ENCODE assay signal across 19 cellular contexts in the genomic region with DNA sequence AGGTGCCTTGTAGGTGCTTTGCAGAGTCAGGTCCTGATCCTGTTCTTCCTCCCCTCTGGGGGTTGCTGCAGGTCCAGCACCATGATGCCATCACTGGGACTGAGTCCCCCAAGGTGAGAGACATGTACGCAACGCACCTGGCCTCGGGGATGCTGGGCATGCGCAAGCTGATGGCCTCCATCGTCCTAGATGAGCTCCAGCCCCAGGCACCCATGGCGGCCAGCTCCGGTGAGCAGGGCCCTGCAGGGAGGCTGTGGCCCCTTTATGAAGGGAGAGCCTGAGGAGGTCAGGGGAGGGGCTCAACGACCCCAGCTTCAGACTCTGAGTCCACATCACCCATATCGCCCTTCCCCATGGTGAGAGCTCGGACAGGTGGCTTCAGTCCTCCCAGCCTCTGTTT. TPM values are rescaled to one million over a fixed set of nuclear protein-coding genes. Genes with fewer than 3 reads are reported as not detected.
DNase-seq lines count a peak whose midpoint lies in the region; ATAC-seq, FAIRE-seq and TF ChIP-seq lines count a peak whose summit lies in the region.
"Had no signal": no experiment of that assay in that cellular context is flagged by ENCODE, and none has a peak within 500 bp of the region (broad histone marks: within the 10 kb centered on the region; RNA-seq: fewer than 3 reads in every experiment).

No MANE protein-coding gene starts in this region.

- TF ChIP-seq CTCF in HepG2 (CRISPR knock-in tag; IDR thresholded peaks at IDR 0.05) (no peak), right lobe of liver (IDR thresholded peaks at IDR 0.05) (no peak), bronchial epithelial cell (IDR thresholded peaks at IDR 0.05; ENCODE audit: insufficient read depth, low read length, severe bottlenecking) (no peak)

- H3K9ac ChIP-seq in HepG2 (ENCODE audit: insufficient read depth, low read depth, low read length) (no peak overlapping the region), neuronal stem cell (ENCODE audit: low read depth, low read length, poor library complexity) (peak overlapping the region; percentile 30)

- POLR2A ChIA-PET in HepG2 (lab: Yijun Ruan, JAX): no interaction called here

- H3K27me3 ChIP-seq in HepG2 (ENCODE audit: control insufficient read depth in 1 of 2, insufficient read depth in 2 of 2, low read length in 2 of 2) (no peaks in the 10 kb centered on the region), right lobe of liver (no peaks in the 10 kb centered on the region), bronchial epithelial cell (ENCODE audit: control insufficient read depth, insufficient read depth, low read length) (no peaks in the 10 kb centered on the region), neuronal stem cell (ENCODE audit: control insufficient read depth in 3 of 3, insufficient read depth in 3 of 3, low read depth in 1 of 3, low read length in 3 of 3) (no peaks in the 10 kb centered on the region)

- CTCF ChIA-PET in HepG2 (lab: Yijun Ruan, JAX; ENCODE audit: low intra/inter-chr PET ratio, low total read pairs): no interaction called here

- no peak for DNase-seq in HepG2 (ENCODE audit: low spot score)
- DNase-seq in right lobe of liver: no peak
- DNase-seq in bronchial epithelial cell (ENCODE audit: low read depth): no peak
- DNase-seq in neuronal stem cell (ENCODE audit: low spot score): no peak
- no peak for DNase-seq in activated naive CD8-positive, alpha-beta T cell treated with anti-CD3 and anti-CD28 coated beads, Interleukin-2, amount 50 U/mL, for 24 hours
- DNase-seq in COLO668 (lab: John Stamatoyannopoulos, UW; ENCODE audit: unreplicated experiment): no peak
- DNase-seq in amygdala (lab: John Stamatoyannopoulos, UW): no peak
- DNase-seq: AML-193; CD8-positive, alpha-beta T cell; COR-L47; DMS 273 treated with DMSO at 0.1 percent for 48 hours; HCEC 1CT had no signal

- no peak overlapping the region for H3K4me3 ChIP-seq in HepG2 (replicated peaks in 1 of 3; ENCODE audit: insufficient read depth in 1 of 3, low read depth in 2 of 3, low read length in 3 of 3)
- H3K4me3 ChIP-seq in right lobe of liver: no peak overlapping the region
- H3K4me3 ChIP-seq in bronchial epithelial cell (ENCODE audit: low read depth, low read length): no peak overlapping the region
- no peak overlapping the region for H3K4me3 ChIP-seq in neuronal stem cell (ENCODE audit: low read length in 2 of 2)
- H3K4me3 ChIP-seq: A549, GM23338 had no signal

- no peak overlapping the region for H2BK12ac ChIP-seq in neuronal stem cell (ENCODE audit: low read length)

- no TSS peak for BruUV-seq in HepG2 (replicated peaks; lab: Mats Ljungman, UMichigan)

- H3K4me3 Mint-ChIP-seq in activated naive CD8-positive, alpha-beta T cell treated with anti-CD3 and anti-CD28 coated beads, Interleukin-2, amount 50 U/mL, for 24 hours: no peak overlapping the region
- H3K4me3 Mint-ChIP-seq: CD8-positive, alpha-beta T cell; GM23338 had no signal

- no peaks in the 10 kb centered on the region for H4K20me1 ChIP-seq in HepG2 (ENCODE audit: insufficient read depth, low read length)

- H3K4me1 ChIP-seq in HepG2 (ENCODE audit: insufficient read depth, low read length) (peaks cover 20% of the 10 kb centered on the region), right lobe of liver (no peaks in the 10 kb centered on the region), neuronal stem cell (ENCODE audit: control insufficient read depth in 2 of 2, insufficient read depth in 1 of 2, low read depth in 1 of 2, low read length in 2 of 2) (no peaks in the 10 kb centered on the region)
- H3K4me1 ChIP-seq: A549 had no signal

- no peak overlapping the region for H2BK120ac ChIP-seq in neuronal stem cell (ENCODE audit: low read depth, low read length)

- H3K27me3 Mint-ChIP-seq in activated naive CD8-positive, alpha-beta T cell treated with anti-CD3 and anti-CD28 coated beads, Interleukin-2, amount 50 U/mL, for 24 hours: no peaks in the 10 kb centered on the region

- no peak for TF ChIP-seq RAD21 in HepG2 (CRISPR knock-in tag; IDR thresholded peaks at IDR 0.05)

- no peak overlapping the region for H2BK15ac ChIP-seq in neuronal stem cell (ENCODE audit: low read length)

- H3K9me3 ChIP-seq in HepG2 (ENCODE audit: low read length) (no peaks in the 10 kb centered on the region), right lobe of liver (no peaks in the 10 kb centered on the region), neuronal stem cell (replicated peaks in 1 of 2; ENCODE audit: control insufficient read depth in 2 of 2, insufficient read depth in 1 of 2, low read depth in 1 of 2, low read length in 2 of 2) (no peaks in the 10 kb centered on the region)
- H3K9me3 ChIP-seq: A549 had no signal

- H3K4me2 ChIP-seq in HepG2 (ENCODE audit: low read depth, low read length) (no peak overlapping the region), neuronal stem cell (ENCODE audit: insufficient read depth, low read length, poor library complexity, severe bottlenecking) (peak overlapping the region; percentile 19)
- H3K4me2 ChIP-seq: A549, GM23338 had no signal

- no peak overlapping the region for H4K91ac ChIP-seq in neuronal stem cell (ENCODE audit: low read depth, low read length, poor library complexity)

- H3K36me3 Mint-ChIP-seq in activated naive CD8-positive, alpha-beta T cell treated with anti-CD3 and anti-CD28 coated beads, Interleukin-2, amount 50 U/mL, for 24 hours (ENCODE audit: low read depth): peaks cover 16% of the 10 kb centered on the region

- no peaks in the 10 kb centered on the region for H3K79me1 ChIP-seq in neuronal stem cell (ENCODE audit: low read depth, low read length)

- H3K23ac ChIP-seq in neuronal stem cell (ENCODE audit: low read depth, low read length, poor library complexity): peak overlapping the region; percentile 71

- 58% methylated on average over 2 of the region's 10 CpGs for WGBS in HepG2 (ENCODE audit: low lambda C conversion rate)
- 100% methylated on average over 1 of the region's 10 CpGs for WGBS in right lobe of liver (ENCODE audit: insufficient coverage, low coverage, low lambda C conversion rate, missing lambda C conversion rate)
- no CpG with 5 or more reads among the region's 10 CpGs for WGBS in neuronal stem cell (ENCODE audit: extremely low coverage in 2 of 2, insufficient read length in 2 of 2, insufficient replicate concordance in 1 of 2), 2 donors

- no peaks in the 10 kb centered on the region for H3K9me3 Mint-ChIP-seq in activated naive CD8-positive, alpha-beta T cell treated with anti-CD3 and anti-CD28 coated beads, Interleukin-2, amount 50 U/mL, for 24 hours
- H3K9me3 Mint-ChIP-seq: CD8-positive, alpha-beta T cell; GM23338 had no signal

- H3K18ac ChIP-seq in neuronal stem cell (ENCODE audit: low read length): peak overlapping the region; percentile 37

- ATAC-seq in HepG2: no peak
- ATAC-seq in right lobe of liver: no peak
- ATAC-seq in activated naive CD8-positive, alpha-beta T cell treated with anti-CD3 and anti-CD28 coated beads, Interleukin-2, amount 50 U/mL, for 24 hours: no peak
- ATAC-seq: A549; CD8-positive, alpha-beta T cell; GM23338 had no signal

- H3K36me3 ChIP-seq in HepG2 (replicated peaks in 1 of 2; ENCODE audit: control insufficient read depth in 1 of 2, insufficient read depth in 2 of 2, low read length in 2 of 2) (no peaks in the 10 kb centered on the region; a peak in 1 of 5 replicates), right lobe of liver (peaks cover 0 to 19% (median 4%) of the 10 kb centered on the region in 4 donors), bronchial epithelial cell (ENCODE audit: control insufficient read depth, insufficient read depth, low read length) (peaks cover 6% of the 10 kb centered on the region), neuronal stem cell (replicated peaks in 1 of 2; ENCODE audit: control insufficient read depth in 2 of 2, insufficient read depth in 2 of 2, low read length in 2 of 2) (peaks cover 0 to 3% of the 10 kb centered on the region in 2 donors)

- no peak overlapping the region for H2AFZ ChIP-seq in HepG2 (ENCODE audit: low read length)
- H2AFZ ChIP-seq in neuronal stem cell (ENCODE audit: low read length): no peak overlapping the region
- H2AFZ ChIP-seq: GM23338 had no signal

- H3K4me1 Mint-ChIP-seq in activated naive CD8-positive, alpha-beta T cell treated with anti-CD3 and anti-CD28 coated beads, Interleukin-2, amount 50 U/mL, for 24 hours: no peaks in the 10 kb centered on the region
- H3K4me1 Mint-ChIP-seq: GM23338 had no signal

- H2BK5ac ChIP-seq in neuronal stem cell (ENCODE audit: low read length): no peak overlapping the region

- intact Hi-C loops in HepG2 (cut with micrococcal nuclease; ENCODE audit: unreplicated experiment): no loop called here
- intact Hi-C loops in right lobe of liver (cut with DNase I): no loop called here

- no peak overlapping the region for H3K4ac ChIP-seq in neuronal stem cell (ENCODE audit: low read length)

- H3K79me2 ChIP-seq in HepG2 (ENCODE audit: insufficient read depth, low read length): no peaks in the 10 kb centered on the region

- TF ChIP-seq EP300 in HepG2 (IDR thresholded peaks at IDR 0.05; ENCODE audit: low read depth in 2 of 2, low read length in 2 of 2): no peak
- TF ChIP-seq EP300 in HepG2 (CRISPR knock-in tag; IDR thresholded peaks at IDR 0.05; ENCODE audit: borderline replicate concordance): no peak

- H2AK5ac ChIP-seq in neuronal stem cell (ENCODE audit: low read depth, low read length): peak overlapping the region; percentile 25

- no peak for FAIRE-seq in HepG2 (lab: Jason Lieb, UNC)
- FAIRE-seq in bronchial epithelial cell (lab: Jason Lieb, UNC): peak; percentile 81
- FAIRE-seq: A549, G401.6, GM12892, GM18507, H54 had no signal

- H3K27ac Mint-ChIP-seq in activated naive CD8-positive, alpha-beta T cell treated with anti-CD3 and anti-CD28 coated beads, Interleukin-2, amount 50 U/mL, for 24 hours: no peak overlapping the region
- H3K27ac Mint-ChIP-seq: CD8-positive, alpha-beta T cell; GM23338 had no signal

- in situ Hi-C loops in HepG2 (cut with HindIII; ENCODE audit: extremely low pct_ligation_motif_present, low pct_unique_long_range_greater_than_20kb): no loop called here

- TF ChIP-seq POLR2A in HepG2 (IDR thresholded peaks at IDR 0.05; ENCODE audit: insufficient read depth in 1 of 2, low read depth in 2 of 2, low read length in 2 of 2) (no peak), right lobe of liver (IDR thresholded peaks at IDR 0.05) (no peak)

- peak overlapping the region; percentile 25 for H3K14ac ChIP-seq in neuronal stem cell (ENCODE audit: low read length)

- H4K8ac ChIP-seq in neuronal stem cell (ENCODE audit: low read depth, low read length): no peak overlapping the region

- H3K27ac ChIP-seq in HepG2 (ENCODE audit: extremely low read length, insufficient read depth, low read length) (no peak overlapping the region), right lobe of liver (no peak overlapping the region), neuronal stem cell (replicated peaks; ENCODE audit: low read length) (no peak overlapping the region)
- H3K27ac ChIP-seq: 22Rv1, A549 had no signal

RNA-seq across cellular contexts. Expression of gene MAN2B2, which starts 23.1 kb away (rescaled TPM):
- total RNA-seq in HepG2 (2016; rRNA removed; fragmentation: Illumina TruSeq; extraction: Trizol): 2.8 and 5.4 TPM in 2 replicates
- 0.62 and 0.71 TPM in 2 replicates for total RNA-seq in HepG2 (2016; cell fraction: cytosol; rRNA removed; fragmentation: Illumina TruSeq; extraction: Trizol; ENCODE audit: low read depth)
- total RNA-seq in HepG2 (2016; cell fraction: insoluble cytoplasmic fraction; rRNA removed; fragmentation: Illumina TruSeq; extraction: Trizol): 2.0 and 5.4 TPM in 2 replicates
- total RNA-seq in HepG2 (2016; cell fraction: membrane; rRNA removed; fragmentation: Illumina TruSeq; extraction: Trizol): 1.1 and 1.2 TPM in 2 replicates
- total RNA-seq in HepG2 (2016; cell fraction: nucleus; rRNA removed; fragmentation: Illumina TruSeq; extraction: Trizol): 6.3 and 8.0 TPM in 2 replicates
- 4.8 and 6.4 TPM in 2 replicates for polyA plus RNA-seq in HepG2 (2011; rRNA removed)
- polyA plus RNA-seq in HepG2 (2011; cell fraction: cytosol; rRNA removed): 4.7 and 6.1 TPM in 2 replicates
- polyA plus RNA-seq in HepG2 (2011; cell fraction: nucleus; rRNA removed): 14.1 and 16.0 TPM in 2 replicates
- 4.4 and 4.5 TPM in 2 replicates for polyA plus RNA-seq in HepG2 (2012)
- 0.44 TPM in 2 replicates for polyA plus RNA-seq in HepG2 (2016; cell fraction: cytosol; fragmentation: Illumina TruSeq; extraction: Trizol; ENCODE audit: low read depth)
- 2.4 and 3.0 TPM in 2 replicates for polyA plus RNA-seq in HepG2 (2016; cell fraction: insoluble cytoplasmic fraction; fragmentation: Illumina TruSeq; extraction: Trizol; ENCODE audit: low read depth)
- 0.70 and 0.92 TPM in 2 replicates for polyA plus RNA-seq in HepG2 (2016; cell fraction: membrane; fragmentation: Illumina TruSeq; extraction: Trizol; ENCODE audit: low read depth)
- polyA plus RNA-seq in HepG2 (2016; cell fraction: nucleus; fragmentation: Illumina TruSeq; extraction: Trizol; ENCODE audit: insufficient read depth, low read depth): 14.4 and 14.5 TPM in 2 replicates
- 9.0 and 18.8 TPM in 2 replicates for polyA minus RNA-seq in HepG2 (2011; rRNA and poly(A)+ RNA removed; ENCODE audit: low replicate concordance)
- polyA minus RNA-seq in HepG2 (2011; cell fraction: cytosol; rRNA and poly(A)+ RNA removed): 7.6 and 8.0 TPM in 2 replicates
- polyA minus RNA-seq in HepG2 (2011; cell fraction: nucleus; rRNA and poly(A)+ RNA removed): 5.0 and 6.2 TPM in 2 replicates
- total RNA-seq in right lobe of liver: 10 to 100 TPM; 22.3 to 34.1 (median 27.5) TPM
- 4.7 and 8.3 TPM in 2 replicates for total RNA-seq in bronchial epithelial cell
- 3.9 TPM for polyA plus RNA-seq in neuronal stem cell (2013, experiment 1 of 2)
- 4.0 TPM for polyA plus RNA-seq in neuronal stem cell (2013, experiment 2 of 2)

RNA-seq across cellular contexts. Expression of gene MRFAP1, which starts 42.4 kb away (rescaled TPM):
- total RNA-seq in HepG2 (2016; rRNA removed; fragmentation: Illumina TruSeq; extraction: Trizol) (158 and 254 TPM in 2 replicates), right lobe of liver (100 to 1,000 TPM; 103 to 166 (median 129) TPM), bronchial epithelial cell (69.5 and 127 TPM in 2 replicates)
- 31.0 and 37.7 TPM in 2 replicates for total RNA-seq in HepG2 (2016; cell fraction: cytosol; rRNA removed; fragmentation: Illumina TruSeq; extraction: Trizol; ENCODE audit: low read depth)
- total RNA-seq in HepG2 (2016; cell fraction: insoluble cytoplasmic fraction; rRNA removed; fragmentation: Illumina TruSeq; extraction: Trizol): 174 and 249 TPM in 2 replicates
- 87.0 and 105 TPM in 2 replicates for total RNA-seq in HepG2 (2016; cell fraction: membrane; rRNA removed; fragmentation: Illumina TruSeq; extraction: Trizol)
- total RNA-seq in HepG2 (2016; cell fraction: nucleus; rRNA removed; fragmentation: Illumina TruSeq; extraction: Trizol): 67.5 and 68.6 TPM in 2 replicates
- polyA plus RNA-seq in HepG2 (2011; rRNA removed): 103 and 112 TPM in 2 replicates
- 110 and 141 TPM in 2 replicates for polyA plus RNA-seq in HepG2 (2011; cell fraction: cytosol; rRNA removed)
- polyA plus RNA-seq in HepG2 (2011; cell fraction: nucleus; rRNA removed): 54.5 and 54.7 TPM in 2 replicates
- 198 and 236 TPM in 2 replicates for polyA plus RNA-seq in HepG2 (2012)
- polyA plus RNA-seq in HepG2 (2016; cell fraction: cytosol; fragmentation: Illumina TruSeq; extraction: Trizol; ENCODE audit: low read depth): 55.7 and 56.7 TPM in 2 replicates
- polyA plus RNA-seq in HepG2 (2016; cell fraction: insoluble cytoplasmic fraction; fragmentation: Illumina TruSeq; extraction: Trizol; ENCODE audit: low read depth): 509 and 563 TPM in 2 replicates
- 117 and 129 TPM in 2 replicates for polyA plus RNA-seq in HepG2 (2016; cell fraction: membrane; fragmentation: Illumina TruSeq; extraction: Trizol; ENCODE audit: low read depth)
- 205 and 206 TPM in 2 replicates for polyA plus RNA-seq in HepG2 (2016; cell fraction: nucleus; fragmentation: Illumina TruSeq; extraction: Trizol; ENCODE audit: insufficient read depth, low read depth)
- 19.4 and 22.0 TPM in 2 replicates for polyA minus RNA-seq in HepG2 (2011; rRNA and poly(A)+ RNA removed; ENCODE audit: low replicate concordance)
- 29.9 and 30.5 TPM in 2 replicates for polyA minus RNA-seq in HepG2 (2011; cell fraction: cytosol; rRNA and poly(A)+ RNA removed)
- polyA minus RNA-seq in HepG2 (2011; cell fraction: nucleus; rRNA and poly(A)+ RNA removed): 21.4 and 24.6 TPM in 2 replicates
- polyA plus RNA-seq in neuronal stem cell (2013, experiment 1 of 2): 198 TPM
- 203 TPM for polyA plus RNA-seq in neuronal stem cell (2013, experiment 2 of 2)
